ENCODE assay signal across 8 cellular contexts in the genomic region with DNA sequence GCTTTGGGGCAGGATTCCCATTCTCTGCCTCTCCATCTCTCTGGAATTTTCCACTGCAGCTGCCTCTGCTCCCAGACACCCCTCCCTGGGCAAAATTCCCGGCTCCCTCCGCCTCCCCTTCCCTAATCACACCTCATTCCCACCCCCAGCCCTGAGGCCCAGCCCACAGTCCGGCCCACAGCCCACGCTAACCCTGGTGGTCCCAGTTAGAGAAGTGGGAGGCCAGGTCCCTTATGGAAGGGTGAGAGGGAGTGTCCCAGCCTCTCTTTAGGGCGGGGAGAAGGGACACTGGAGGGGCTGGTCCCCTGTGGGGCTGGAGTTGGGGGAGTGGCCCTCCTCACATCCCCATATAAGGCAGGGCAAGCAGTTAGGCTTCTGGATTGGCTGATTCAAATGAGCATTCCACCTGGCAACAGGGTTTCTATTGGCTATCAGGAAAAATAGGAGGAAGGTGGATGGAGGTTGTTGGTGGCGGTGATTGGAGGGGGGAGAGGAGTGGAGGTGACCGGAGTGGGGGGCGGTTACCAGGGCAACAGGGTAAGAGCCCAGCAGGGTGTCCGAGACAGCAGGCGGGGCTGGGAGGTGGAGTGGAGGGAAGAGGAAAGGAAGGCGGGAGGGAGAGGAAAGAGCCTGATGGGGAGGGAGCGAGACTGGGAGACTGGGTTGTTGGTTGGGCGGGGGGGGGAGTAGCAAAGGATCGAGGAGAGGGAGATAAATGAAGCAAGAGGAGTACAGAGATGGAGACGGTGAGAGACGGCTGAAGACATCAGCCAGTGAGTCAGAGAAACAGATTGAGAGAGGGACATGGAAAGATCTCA. TPM values are rescaled to one million over a fixed set of nuclear protein-coding genes. Genes with fewer than 3 reads are reported as not detected.
DNase-seq lines count a peak whose midpoint lies in the region; ATAC-seq and TF ChIP-seq lines count a peak whose summit lies in the region.

No MANE protein-coding gene starts in this region.

- peak; percentile 81 for ATAC-seq in HG02610 (IDR thresholded peaks at IDR 0.05; ENCODE audit: unreplicated experiment)

- peak; percentile 95 for DNase-seq in GM12865 (ENCODE audit: low read depth)
- DNase-seq in NAMALWA (ENCODE audit: low spot score), result peak; percentile 98
- DNase-seq in SIG-M5 treated with dmso at 0.1 percent for 504 hours (lab: John Stamatoyannopoulos, UW; ENCODE audit: unreplicated experiment), result peak; percentile 99
- DNase-seq in T47D (ENCODE audit: low read depth in 1 of 2, low spot score in 1 of 2), result peak; percentile 62 to 96
- DNase-seq in iPS DF 4.7 (ENCODE audit: extremely low read depth, low spot score), result peak; percentile 99
- DNase-seq in renal cortical epithelial cell (ENCODE audit: low read depth), result peak; percentile 99

- in situ Hi-C loops in T47D (cut with HindIII; ENCODE audit: low pct_unique_long_range_greater_than_20kb, low sequenced_read_pairs), result no loop called here

- H3K27ac ChIP-seq in 22Rv1, result peak overlapping the region; percentile 99

- H3K4me3 ChIP-seq in GM12865 (ENCODE audit: low read depth, low read length), result peak overlapping the region; percentile 33

- no peak for TF ChIP-seq CTCF in 22Rv1 (IDR thresholded peaks at IDR 0.05)
- TF ChIP-seq CTCF in GM12865 (IDR thresholded peaks at IDR 0.05; ENCODE audit: insufficient read depth, low read depth, low read length, missing control alignments), result no peak

RNA-seq across cellular contexts. Expression of gene PTMS, which starts 1.9 kb away (rescaled TPM):
- total RNA-seq in renal cortical epithelial cell, result 24.0 and 69.1 TPM in 2 replicates

RNA-seq across cellular contexts. Expression of gene LAG3, which starts 8.1 kb away (rescaled TPM):
- not detected in 2 replicates for total RNA-seq in renal cortical epithelial cell

RNA-seq across cellular contexts. Expression of gene MLF2, which starts 11.3 kb away (rescaled TPM):
- 168 and 222 TPM in 2 replicates for total RNA-seq in renal cortical epithelial cell

RNA-seq across cellular contexts. Expression of gene CD4, which starts 25.1 kb away (rescaled TPM):
- total RNA-seq in renal cortical epithelial cell, result 0.10 TPM in 1 of 2 replicates, not detected in the other

RNA-seq across cellular contexts. Expression of gene COPS7A, which starts 40.4 kb away (rescaled TPM):
- total RNA-seq in renal cortical epithelial cell, result 66.0 and 68.3 TPM in 2 replicates

Comparison
In these comparisons a context has a peak if more than half of its experiments do, and no peak if none do; other contexts are left out.
1. Peak in every context shown above with its lines: DNase-seq, ATAC-seq, H3K4me3 ChIP-seq and H3K27ac ChIP-seq.